Comparison of ENCODE assay signal across 8 cellular contexts in the genomic region with DNA sequence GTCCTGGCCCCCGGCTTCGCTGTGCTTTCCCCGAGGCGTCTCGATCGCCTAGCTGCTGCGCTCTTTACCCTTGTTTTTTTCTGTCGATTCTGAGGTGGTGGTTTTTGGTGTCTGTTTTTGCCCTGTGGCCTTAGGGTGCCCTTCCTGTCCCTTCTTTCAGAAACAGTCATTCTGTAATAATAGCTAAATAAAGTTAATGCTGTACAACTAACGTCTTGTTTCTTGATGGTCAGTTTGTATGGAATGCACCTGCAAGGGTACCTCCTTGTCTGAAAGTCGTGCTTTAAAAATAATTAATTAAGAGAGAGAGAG.
DNase-seq lines count a peak whose midpoint lies in the region; ATAC-seq, FAIRE-seq and TF ChIP-seq lines count a peak whose summit lies in the region.

No MANE protein-coding gene starts in this region.

- peaks cover 35% of the 10 kb centered on the region for H3K36me3 Mint-ChIP-seq in dendritic cell treated with granulocyte-macrophage colony-stimulating factor and Interleukin-4, amounts not matched to agents 40 ng/mL and 50 ng/mL, for 4 days (ENCODE audit: low read depth)

- peak; percentile 91 for FAIRE-seq in GM19239 (lab: Jason Lieb, UNC)

- H3K9me3 Mint-ChIP-seq in dendritic cell treated with granulocyte-macrophage colony-stimulating factor and Interleukin-4, amounts not matched to agents 40 ng/mL and 50 ng/mL, for 4 days: no peaks in the 10 kb centered on the region

- peaks cover 27% of the 10 kb centered on the region for H3K4me1 Mint-ChIP-seq in dendritic cell treated with granulocyte-macrophage colony-stimulating factor and Interleukin-4, amounts not matched to agents 40 ng/mL and 50 ng/mL, for 4 days (ENCODE audit: low read depth)

- H3K9ac ChIP-seq in HUES48 (ENCODE audit: low read depth, low read length): peak overlapping the region; percentile 94

- H3K4me3 Mint-ChIP-seq in dendritic cell treated with granulocyte-macrophage colony-stimulating factor and Interleukin-4, amounts not matched to agents 40 ng/mL and 50 ng/mL, for 4 days: peak overlapping the region; percentile 99

- H3K27ac Mint-ChIP-seq in dendritic cell treated with granulocyte-macrophage colony-stimulating factor and Interleukin-4, amounts not matched to agents 40 ng/mL and 50 ng/mL, for 4 days: peak overlapping the region; percentile 98

- H3K27ac ChIP-seq in HUES48 (ENCODE audit: low read depth, low read length) (no peak overlapping the region), neutrophil (peak overlapping the region; percentile 92)

- H3K4me3 ChIP-seq in HUES48 (ENCODE audit: low read depth, low read length) (peak overlapping the region; percentile 98), neutrophil (ENCODE audit: low read depth in 1 of 2, low read length in 1 of 2) (peak overlapping the region; percentile 76 to 94)

- H3K36me3 ChIP-seq in HUES48 (ENCODE audit: control insufficient read depth, insufficient read depth, low read length) (peaks cover 31% of the 10 kb centered on the region), neutrophil (peaks cover 12% of the 10 kb centered on the region)

- H3K27me3 Mint-ChIP-seq in dendritic cell treated with granulocyte-macrophage colony-stimulating factor and Interleukin-4, amounts not matched to agents 40 ng/mL and 50 ng/mL, for 4 days: no peaks in the 10 kb centered on the region

- intact Hi-C loops in dendritic cell treated with granulocyte-macrophage colony-stimulating factor and Interleukin-4, amounts not matched to agents 40 ng/mL and 50 ng/mL, for 4 days (cut with micrococcal nuclease): loop anchor here (5.0 kb wide), 2 partner anchors 181 to 854 kb away; no protein-coding TSS in a partner anchor

- H3K4me1 ChIP-seq in HUES48 (ENCODE audit: control insufficient read depth, insufficient read depth, low read length) (peaks cover 16% of the 10 kb centered on the region; the same call in 1 of the 2 replicates), neutrophil (ENCODE audit: control insufficient read depth in 1 of 2, insufficient read depth in 1 of 2, low read depth in 1 of 2, low read length in 1 of 2) (peaks cover 23 to 26% of the 10 kb centered on the region in 2 experiments)

- H3K9me3 ChIP-seq in HUES48 (ENCODE audit: control insufficient read depth, insufficient read depth, low read length): no peaks in the 10 kb centered on the region
- H3K9me3 ChIP-seq in neutrophil: no peaks in the 10 kb centered on the region

- H3K27me3 ChIP-seq in HUES48 (ENCODE audit: control insufficient read depth, insufficient read depth, low read length): no peaks in the 10 kb centered on the region
- H3K27me3 ChIP-seq in neutrophil: peaks cover 13% of the 10 kb centered on the region

- no peak for TF ChIP-seq CTCF in neutrophil (IDR thresholded peaks at IDR 0.05)

- DNase-seq in GM19239 (ENCODE audit: insufficient read length, low spot score): peak; percentile 12
- no peak for DNase-seq in germinal center (ENCODE audit: low spot score)
- no peak for DNase-seq in GM03348 (ENCODE audit: low spot score)
- DNase-seq in DMS 273 treated with DMSO at 0.1 percent for 48 hours (lab: John Stamatoyannopoulos, UW): no peak

- no peak for ATAC-seq in HG02759 (IDR thresholded peaks at IDR 0.05; ENCODE audit: unreplicated experiment)
